Comparison of ENCODE assay signal across 12 cellular contexts in genomic region chr11:36450391-36450714, GRCh38. TPM values are rescaled to one million over a fixed set of nuclear protein-coding genes. Genes with fewer than 3 reads are reported as not detected.
DNase-seq lines count a peak whose midpoint lies in the region; ATAC-seq and TF ChIP-seq lines count a peak whose summit lies in the region.
"Had no signal": no experiment of that assay in that cellular context is flagged by ENCODE, and none has a peak within 500 bp of the region (broad histone marks: within the 10 kb centered on the region; RNA-seq: fewer than 3 reads in every experiment).

No MANE protein-coding gene starts in this region.

- no peaks in the 10 kb centered on the region for H3K9me3 ChIP-seq in T-helper 17 cell (ENCODE audit: control insufficient read depth, low read length, poor library complexity, severe bottlenecking)
- no peaks in the 10 kb centered on the region for H3K9me3 ChIP-seq in naive thymus-derived CD4-positive, alpha-beta T cell (ENCODE audit: control insufficient read depth in 2 of 3, low read length in 3 of 3)
- H3K9me3 ChIP-seq: HAP-1 had no signal

- peaks cover 28 to 41% of the 10 kb centered on the region in 2 donors for H3K4me1 ChIP-seq in naive thymus-derived CD4-positive, alpha-beta T cell (ENCODE audit: control insufficient read depth in 2 of 2, insufficient read depth in 2 of 2, low read length in 2 of 2)

- no peak for TF ChIP-seq CTCF in endothelial cell (IDR thresholded peaks at IDR 0.05; ENCODE audit: unreplicated experiment)

- CTCF ChIA-PET in naive thymus-derived CD4-positive, alpha-beta T cell (lab: Charles Lee) = no interaction called here

- no peak overlapping the region for H3K27ac ChIP-seq in naive thymus-derived CD4-positive, alpha-beta T cell (ENCODE audit: low read depth, low read length)
- H3K27ac ChIP-seq: RWPE1 had no signal

- H3K4me3 Mint-ChIP-seq in T-helper 17 cell (peak overlapping the region; percentile 47), endothelial cell (ENCODE audit: unreplicated experiment) (no peak overlapping the region)
- H3K4me3 Mint-ChIP-seq in naive thymus-derived CD4-positive, alpha-beta T cell = peak overlapping the region; percentile 58 to 89 (median 79)

- H3K9me3 Mint-ChIP-seq in naive thymus-derived CD4-positive, alpha-beta T cell = peaks cover 0 to 2% (median 0%) of the 10 kb centered on the region in 11 donors
- no peaks in the 10 kb centered on the region for H3K9me3 Mint-ChIP-seq in endothelial cell (ENCODE audit: unreplicated experiment)
- H3K9me3 Mint-ChIP-seq: activated T-helper 1 cell treated with anti-CD3 and anti-CD28 coated beads, Interleukin-12 subunit alpha, Interleukin-12 subunit beta, Interleukin-2, Interleukin-4 antibody, amounts not matched to agents 30 ng/mL and 10 ng/mL and 1 ng/mL, durations not matched to agents 14 hours and 24 hours and 36 hours had no signal

- peaks cover 6% of the 10 kb centered on the region for H3K36me3 Mint-ChIP-seq in T-helper 17 cell (ENCODE audit: low read depth)
- H3K36me3 Mint-ChIP-seq in naive thymus-derived CD4-positive, alpha-beta T cell = peaks cover 0 to 22% (median 0%) of the 10 kb centered on the region in 5 donors
- H3K36me3 Mint-ChIP-seq in endothelial cell (ENCODE audit: low read depth, unreplicated experiment) = peaks cover 97% of the 10 kb centered on the region

- no peaks in the 10 kb centered on the region for H3K27me3 ChIP-seq in naive thymus-derived CD4-positive, alpha-beta T cell (ENCODE audit: control insufficient read depth in 2 of 2, insufficient read depth in 2 of 2, low read length in 2 of 2)

- no peaks in the 10 kb centered on the region for H3K27me3 Mint-ChIP-seq in T-helper 17 cell
- H3K27me3 Mint-ChIP-seq in naive thymus-derived CD4-positive, alpha-beta T cell = no peaks in the 10 kb centered on the region
- peaks cover 26% of the 10 kb centered on the region for H3K27me3 Mint-ChIP-seq in endothelial cell (ENCODE audit: unreplicated experiment)

- ATAC-seq in GM18498 (IDR thresholded peaks at IDR 0.05; ENCODE audit: unreplicated experiment) (peak; percentile 20), GM21717 (IDR thresholded peaks at IDR 0.05; ENCODE audit: unreplicated experiment) (peak; percentile 9), T-helper 17 cell (no peak)
- ATAC-seq in naive thymus-derived CD4-positive, alpha-beta T cell = no peak

- peaks cover 35% of the 10 kb centered on the region for H3K4me1 Mint-ChIP-seq in T-helper 17 cell
- peaks cover 24 to 49% (median 42%) of the 10 kb centered on the region in 7 donors for H3K4me1 Mint-ChIP-seq in naive thymus-derived CD4-positive, alpha-beta T cell
- peaks cover 47% of the 10 kb centered on the region for H3K4me1 Mint-ChIP-seq in endothelial cell (ENCODE audit: unreplicated experiment)

- H3K36me3 ChIP-seq in naive thymus-derived CD4-positive, alpha-beta T cell (ENCODE audit: control insufficient read depth in 2 of 3, insufficient read depth in 3 of 3, low read length in 3 of 3) = peaks cover 0 to 22% (median 0%) of the 10 kb centered on the region in 3 experiments
- H3K36me3 ChIP-seq: HAP-1 had no signal

- DNase-seq in T-helper 17 cell (no peak), D341Med (ENCODE audit: low spot score) (no peak), endothelial cell (ENCODE audit: low spot score) (no peak), glomerular visceral epithelial cell (ENCODE audit: extremely low spot score) (no peak), midbrain (lab: John Stamatoyannopoulos, UW) (no peak)
- DNase-seq in naive thymus-derived CD4-positive, alpha-beta T cell = no peak
- DNase-seq: erythroblast had no signal

- POLR2A ChIA-PET in naive thymus-derived CD4-positive, alpha-beta T cell (lab: Charles Lee) = interaction anchor here (0.6 kb wide), 1 partner anchor 98 kb away, joined by 3 read pairs; no protein-coding TSS in a partner anchor

- no peak overlapping the region for H3K27ac Mint-ChIP-seq in T-helper 17 cell
- peak overlapping the region in 6 of 9 donors; percentile 7 to 87 (median 52) for H3K27ac Mint-ChIP-seq in naive thymus-derived CD4-positive, alpha-beta T cell
- H3K27ac Mint-ChIP-seq in endothelial cell (ENCODE audit: unreplicated experiment) = no peak overlapping the region
- H3K27ac Mint-ChIP-seq: activated T-helper 1 cell treated with anti-CD3 and anti-CD28 coated beads, Interleukin-12 subunit alpha, Interleukin-12 subunit beta, Interleukin-2, Interleukin-4 antibody, amounts not matched to agents 30 ng/mL and 10 ng/mL and 1 ng/mL, durations not matched to agents 14 hours and 24 hours and 36 hours had no signal

- intact Hi-C loops in naive thymus-derived CD4-positive, alpha-beta T cell (cut with micrococcal nuclease) = loop anchor here in 1 of 2 donors (5.0 kb wide), 1 partner anchor 43 kb away; no protein-coding TSS in a partner anchor

- peak overlapping the region; percentile 56 for H3K4me3 ChIP-seq in naive thymus-derived CD4-positive, alpha-beta T cell (ENCODE audit: low read length)
- H3K4me3 ChIP-seq: HAP-1 had no signal

RNA-seq across cellular contexts. Expression of gene TRAF6, which starts 59.7 kb away (rescaled TPM):
- total RNA-seq in T-helper 17 cell (10 to 100 TPM; 20.2 to 26.2 TPM), endothelial cell (ENCODE audit: unreplicated experiment) (20.4 TPM)
- total RNA-seq in naive thymus-derived CD4-positive, alpha-beta T cell = 10 to 100 TPM; 14.7 to 22.2 (median 20.6) TPM
- 1 to 10 TPM; 7.9 to 9.6 TPM for polyA plus RNA-seq in naive thymus-derived CD4-positive, alpha-beta T cell

Comparison
In these comparisons a context has a peak if more than half of its experiments do, and no peak if none do; other contexts are left out.
1. ATAC-seq: peak in GM18498 (single experiment) and GM21717 (single experiment); none in T-helper 17 cell (single experiment) and naive thymus-derived CD4-positive, alpha-beta T cell (single experiment).
2. H3K27ac Mint-ChIP-seq: peak in naive thymus-derived CD4-positive, alpha-beta T cell (6 of 9); none in T-helper 17 cell (single experiment) and endothelial cell (single experiment).